13 cellular contexts compared by ENCODE assay signal in the genomic region with DNA sequence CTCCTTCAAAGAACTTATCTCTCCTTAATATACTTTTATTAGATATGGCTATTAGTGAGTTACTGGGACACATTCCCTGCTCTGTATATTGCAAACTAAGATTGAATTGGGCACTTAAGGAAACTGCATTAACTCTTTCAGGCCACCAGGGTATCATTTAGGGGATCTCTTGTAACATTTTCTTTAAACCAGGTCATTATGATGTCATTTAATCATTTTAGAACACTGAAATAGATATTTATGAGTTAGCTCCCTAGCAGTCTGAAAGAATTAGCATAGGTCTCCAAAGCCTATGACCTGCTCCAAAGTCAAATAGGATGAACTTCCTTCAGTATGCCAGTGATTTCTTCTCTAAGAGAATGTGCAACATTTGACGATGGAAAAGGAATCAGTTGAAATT.
"Had no signal": no experiment of that assay in that cellular context is flagged by ENCODE, and none has a peak within 500 bp of the region (broad histone marks: within the 10 kb centered on the region; RNA-seq: fewer than 3 reads in every experiment).

No MANE protein-coding gene starts in this region.

- H3K27ac ChIP-seq: tibial artery, vagina had no signal

- ATAC-seq: effector memory CD8-positive, alpha-beta T cell; left colon; natural killer cell had no signal

- H3K4me3 Mint-ChIP-seq: activated CD4-positive, alpha-beta T cell treated with anti-CD3 and anti-CD28 coated beads, Interleukin-2, amount 10 ng/mL, durations not matched to agents 24 days and 14 days; activated T-helper 1 cell treated with anti-CD3 and anti-CD28 coated beads, Interleukin-12 subunit alpha, Interleukin-12 subunit beta, Interleukin-2, Interleukin-4 antibody, amounts not matched to agents 30 ng/mL and 10 ng/mL and 1 ng/mL, durations not matched to agents 14 hours and 24 hours and 36 hours; effector memory CD8-positive, alpha-beta T cell; natural killer cell; T-helper 1 cell treated with Interleukin-12 subunit alpha and Interleukin-12 subunit beta and Interleukin-4 antibody, amounts not matched to agents 30 μg/mL and 1 μg/mL, for 36 hours had no signal

- H3K27me3 ChIP-seq: tibial artery, vagina had no signal

- H3K36me3 Mint-ChIP-seq: natural killer cell had no signal

- DNase-seq: activated CD4-positive, alpha-beta T cell treated with anti-CD3 and anti-CD28 coated beads, Interleukin-2, amount 10 ng/mL, durations not matched to agents 24 days and 14 days; activated naive CD4-positive, alpha-beta T cell treated with Interleukin-2 at 50 U/mL for 16 hours; central memory CD4-positive, alpha-beta T cell; effector memory CD8-positive, alpha-beta T cell; erythroblast; left colon; mammary epithelial cell; natural killer cell; stimulated activated CD4-positive, alpha-beta T cell treated with anti-CD3 and anti-CD28 coated beads, Interleukin-4, amount 100 ng/mL, for 4 hours; tibial artery had no signal

- H3K4me3 ChIP-seq: tibial artery, vagina had no signal

- H3K9me3 ChIP-seq: tibial artery, vagina had no signal

- H3K4me1 Mint-ChIP-seq: activated CD4-positive, alpha-beta T cell treated with anti-CD3 and anti-CD28 coated beads, Interleukin-2, amount 10 ng/mL, durations not matched to agents 24 days and 14 days; natural killer cell had no signal

- H3K27ac Mint-ChIP-seq: activated CD4-positive, alpha-beta T cell treated with anti-CD3 and anti-CD28 coated beads, Interleukin-2, amount 10 ng/mL, durations not matched to agents 24 days and 14 days; activated T-helper 1 cell treated with anti-CD3 and anti-CD28 coated beads, Interleukin-12 subunit alpha, Interleukin-12 subunit beta, Interleukin-2, Interleukin-4 antibody, amounts not matched to agents 30 ng/mL and 10 ng/mL and 1 ng/mL, durations not matched to agents 14 hours and 24 hours and 36 hours; effector memory CD8-positive, alpha-beta T cell; natural killer cell; T-helper 1 cell treated with Interleukin-12 subunit alpha and Interleukin-12 subunit beta and Interleukin-4 antibody, amounts not matched to agents 30 μg/mL and 1 μg/mL, for 36 hours had no signal

- H3K36me3 ChIP-seq: tibial artery, vagina had no signal

- H3K4me1 ChIP-seq: tibial artery, vagina had no signal

- H3K27me3 Mint-ChIP-seq: activated CD4-positive, alpha-beta T cell treated with anti-CD3 and anti-CD28 coated beads, Interleukin-2, amount 10 ng/mL, durations not matched to agents 24 days and 14 days; effector memory CD8-positive, alpha-beta T cell had no signal
